8 cellular contexts compared by ENCODE assay signal in the genomic region with DNA sequence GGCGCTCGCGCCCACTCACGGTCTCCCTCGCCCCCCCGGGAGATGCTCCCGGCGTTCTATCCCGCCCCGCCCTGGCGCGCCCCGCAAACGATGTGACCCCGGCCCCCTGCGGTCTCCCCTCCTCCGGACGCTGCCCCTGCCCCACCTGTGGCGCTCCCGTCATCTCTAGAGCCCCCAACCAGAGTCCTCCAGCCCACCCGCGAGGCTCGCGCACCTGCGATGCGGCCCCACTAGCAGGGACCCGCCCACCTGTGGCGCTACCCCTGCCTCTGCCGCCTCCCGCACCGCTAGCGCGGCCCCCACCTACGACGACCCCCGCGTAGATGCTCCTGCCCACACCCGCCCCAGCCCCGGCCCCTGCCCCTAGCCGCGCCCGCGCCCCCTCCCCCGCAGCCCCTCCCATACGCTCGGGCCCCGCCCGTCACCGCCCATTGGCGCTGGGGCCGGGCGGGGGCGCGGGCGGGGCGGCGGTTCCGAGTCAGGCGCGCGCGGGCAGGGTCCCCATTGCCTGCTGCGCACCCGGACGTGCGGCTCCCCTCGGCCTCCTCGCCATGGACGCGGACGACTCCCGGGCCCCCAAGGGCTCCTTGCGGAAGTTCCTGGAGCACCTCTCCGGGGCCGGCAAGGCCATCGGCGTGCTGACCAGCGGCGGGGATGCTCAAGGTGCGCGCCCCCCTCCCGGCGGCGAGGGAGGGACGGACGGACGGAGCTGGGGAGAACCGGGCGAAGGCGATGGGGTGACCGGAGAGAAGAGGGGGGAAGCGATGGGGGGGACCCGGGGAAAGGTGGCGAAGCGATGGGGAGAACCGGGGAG. TPM values are rescaled to one million over a fixed set of nuclear protein-coding genes. Genes with fewer than 3 reads are reported as not detected.
DNase-seq lines count a peak whose midpoint lies in the region; ATAC-seq lines count a peak whose summit lies in the region.

A gene (plus strand): TSS at position 504 of the 814 bp plus-strand sequence. CDS start 48 bp downstream, at position 552.

- peaks cover 21% of the 10 kb centered on the region for H3K36me3 Mint-ChIP-seq in effector memory CD8-positive, alpha-beta T cell (ENCODE audit: insufficient read depth)

- H3K4me2 ChIP-seq in Karpas-422 (ENCODE audit: low read depth, low read length, poor library complexity, severe bottlenecking): peak within 1 kb of the TSS; percentile 79

- H3K27me3 Mint-ChIP-seq in effector memory CD8-positive, alpha-beta T cell: no peaks in the 10 kb centered on the region

- H3K27me3 ChIP-seq in Karpas-422 (ENCODE audit: low read length): no peaks in the 10 kb centered on the region

- no peaks in the 10 kb centered on the region for H3K9me3 ChIP-seq in Karpas-422 (ENCODE audit: low read length)

- H3K36me3 ChIP-seq in Karpas-422 (ENCODE audit: insufficient read depth, low read length): peaks cover 19% of the 10 kb centered on the region

- peaks cover 37% of the 10 kb centered on the region for H4K20me1 ChIP-seq in Karpas-422 (ENCODE audit: insufficient read depth, low read depth, low read length)

- H3K9me2 ChIP-seq in Karpas-422 (replicated peaks; ENCODE audit: insufficient read depth, low read length): no peaks in the 10 kb centered on the region

- no peaks in the 10 kb centered on the region for H3K9me3 Mint-ChIP-seq in effector memory CD8-positive, alpha-beta T cell

- H3K27ac ChIP-seq in Karpas-422 (ENCODE audit: low read length): peak within 1 kb of the TSS; percentile 75

- peak within 1 kb of the TSS; percentile 99 for H3K9ac ChIP-seq in Karpas-422 (ENCODE audit: low read length)

- peak within 1 kb of the TSS; percentile 98 for H3K4me3 ChIP-seq in Karpas-422 (ENCODE audit: low read length)

- peaks cover 39% of the 10 kb centered on the region for H3K4me1 ChIP-seq in Karpas-422 (ENCODE audit: low read length)

- H3K4me1 Mint-ChIP-seq in effector memory CD8-positive, alpha-beta T cell (ENCODE audit: low read depth in 2 of 2): peaks cover 19 to 20% of the 10 kb centered on the region in 2 donors

- peak within 1 kb of the TSS; percentile 65 to 91 for H3K27ac Mint-ChIP-seq in effector memory CD8-positive, alpha-beta T cell

- peak within 1 kb of the TSS; percentile 89 to 95 for H3K4me3 Mint-ChIP-seq in effector memory CD8-positive, alpha-beta T cell

- H2AFZ ChIP-seq in Karpas-422 (ENCODE audit: low read length): peak within 1 kb of the TSS; percentile 58; the same call in 1 of the 2 replicates

- peak; percentile 59 for ATAC-seq in GM21528 (IDR thresholded peaks at IDR 0.05; ENCODE audit: low FRiP score, unreplicated experiment)
- ATAC-seq in effector memory CD8-positive, alpha-beta T cell (replicated peaks): peak; percentile 67

- H3K79me2 ChIP-seq in Karpas-422 (ENCODE audit: low read length): peaks cover 49% of the 10 kb centered on the region

- DNase-seq in ELR (ENCODE audit: low read depth) (peak; percentile 59), Karpas-422 (peak; percentile 85), midbrain (lab: John Stamatoyannopoulos, UW) (peak; percentile 13), SW 1271 (lab: John Stamatoyannopoulos, UW) (no peak)
- peak; percentile 74 to 75 for DNase-seq in activated CD4-positive, alpha-beta T cell treated with anti-CD3 and anti-CD28 coated beads, Interleukin-2, amount 50 U/mL, for 48 hours
- DNase-seq in effector memory CD8-positive, alpha-beta T cell: peak; percentile 23 to 31 (median 25)
- peak; percentile 77 for DNase-seq in stimulated activated CD8-positive, alpha-beta memory T cell treated with anti-CD3 and anti-CD28 coated beads, Interleukin-4, amount 100 ng/mL, for 48 hours

RNA-seq across cellular contexts. Expression of the gene that starts here (rescaled TPM):
- total RNA-seq in Karpas-422 (2014; rRNA removed; shearing (Covaris generic); ENCODE audit: low replicate concordance): 91.3 and 196 TPM in 2 replicates

Comparison
In these comparisons a context has a peak if more than half of its experiments do, and no peak if none do; other contexts are left out.
1. DNase-seq: peak in ELR (single experiment), Karpas-422 (single experiment), activated CD4-positive, alpha-beta T cell treated with anti-CD3 and anti-CD28 coated beads, Interleukin-2, amount 50 U/mL, for 48 hours (2 of 2), effector memory CD8-positive, alpha-beta T cell (3 of 3), midbrain (single experiment) and stimulated activated CD8-positive, alpha-beta memory T cell treated with anti-CD3 and anti-CD28 coated beads, Interleukin-4, amount 100 ng/mL, for 48 hours (single experiment); none in SW 1271 (0 of 2).